Comparison of ENCODE assay signal across 16 cellular contexts in genomic region chr12:115163710-115164109, GRCh38.
A peak's percentile ranks its signal among the peaks of the same experiment; 100 is the strongest.
DNase-seq lines count a peak whose midpoint lies in the region; ATAC-seq and TF ChIP-seq lines count a peak whose summit lies in the region.
"Had no signal": no experiment of that assay in that cellular context is flagged by ENCODE, and none has a peak within 500 bp of the region (broad histone marks: within the 10 kb centered on the region; RNA-seq: fewer than 3 reads in every experiment).

No MANE protein-coding gene starts in this region.

- no peaks in the 10 kb centered on the region for H3K27me3 Mint-ChIP-seq in mesothelial cell of epicardium (ENCODE audit: low read depth)
- H3K27me3 Mint-ChIP-seq in progenitor cell of endocrine pancreas, result peaks cover 59% of the 10 kb centered on the region
- H3K27me3 Mint-ChIP-seq: CD4-positive, alpha-beta memory T cell had no signal

- H3K4me1 Mint-ChIP-seq in mesothelial cell of epicardium (peaks cover 44% of the 10 kb centered on the region), progenitor cell of endocrine pancreas (ENCODE audit: low read depth) (peaks cover 15% of the 10 kb centered on the region)
- H3K4me1 Mint-ChIP-seq: CD4-positive, alpha-beta memory T cell had no signal

- peak; percentile 97 for DNase-seq in DMS79 treated with DMSO at 0.1 percent for 48 hours (lab: John Stamatoyannopoulos, UW)
- DNase-seq in NCI-H2029 treated with DMSO at 0.1 percent for 48 hours (lab: John Stamatoyannopoulos, UW), result peak; percentile 66
- peak; percentile 58 for DNase-seq in SK-N-DZ (ENCODE audit: low spot score)
- no peak for DNase-seq in mesothelial cell of epicardium (ENCODE audit: low spot score in 2 of 2, unreplicated experiment in 2 of 2)
- DNase-seq in T-helper 9 cell, result no peak
- DNase-seq in progenitor cell of endocrine pancreas (ENCODE audit: low spot score, unreplicated experiment), result no peak
- DNase-seq: BE2C; CD4-positive, alpha-beta memory T cell; H9; MG63; NCI-H2171; NCI-H524; PC-3 had no signal

- no peak overlapping the region for H3K4me3 Mint-ChIP-seq in mesothelial cell of epicardium
- no peak overlapping the region for H3K4me3 Mint-ChIP-seq in progenitor cell of endocrine pancreas (ENCODE audit: low read depth)
- H3K4me3 Mint-ChIP-seq: CD4-positive, alpha-beta memory T cell; H9 had no signal

- H3K9me3 Mint-ChIP-seq in mesothelial cell of epicardium (no peaks in the 10 kb centered on the region), progenitor cell of endocrine pancreas (ENCODE audit: low read depth) (no peaks in the 10 kb centered on the region)
- H3K9me3 Mint-ChIP-seq: H9 had no signal

- H3K27ac Mint-ChIP-seq in mesothelial cell of epicardium (peak overlapping the region; percentile 39), progenitor cell of endocrine pancreas (no peak overlapping the region)
- H3K27ac Mint-ChIP-seq: CD4-positive, alpha-beta memory T cell; H9 had no signal

- ATAC-seq in GM21447 (IDR thresholded peaks at IDR 0.05; ENCODE audit: unreplicated experiment) (no peak), HG03457 (IDR thresholded peaks at IDR 0.05; ENCODE audit: unreplicated experiment) (no peak)
- ATAC-seq: HepG2, PC-3 had no signal

- H3K36me3 Mint-ChIP-seq in mesothelial cell of epicardium (no peaks in the 10 kb centered on the region), progenitor cell of endocrine pancreas (ENCODE audit: insufficient read depth) (no peaks in the 10 kb centered on the region)
- H3K36me3 Mint-ChIP-seq: CD4-positive, alpha-beta memory T cell had no signal

- TF ChIP-seq CTCF in mesothelial cell of epicardium (IDR thresholded peaks at IDR 0.05; ENCODE audit: unreplicated experiment) (no peak), progenitor cell of endocrine pancreas (IDR thresholded peaks at IDR 0.05; ENCODE audit: unreplicated experiment) (no peak)

Comparison
In these comparisons a context has a peak if more than half of its experiments do, and no peak if none do; other contexts are left out.
1. DNase-seq: peak in DMS79 treated with DMSO at 0.1 percent for 48 hours (single experiment), NCI-H2029 treated with DMSO at 0.1 percent for 48 hours (single experiment) and SK-N-DZ (single experiment); none in mesothelial cell of epicardium (0 of 2), T-helper 9 cell (single experiment) and progenitor cell of endocrine pancreas (single experiment).